Comparison of ENCODE assay signal across 21 cellular contexts in the genomic region with DNA sequence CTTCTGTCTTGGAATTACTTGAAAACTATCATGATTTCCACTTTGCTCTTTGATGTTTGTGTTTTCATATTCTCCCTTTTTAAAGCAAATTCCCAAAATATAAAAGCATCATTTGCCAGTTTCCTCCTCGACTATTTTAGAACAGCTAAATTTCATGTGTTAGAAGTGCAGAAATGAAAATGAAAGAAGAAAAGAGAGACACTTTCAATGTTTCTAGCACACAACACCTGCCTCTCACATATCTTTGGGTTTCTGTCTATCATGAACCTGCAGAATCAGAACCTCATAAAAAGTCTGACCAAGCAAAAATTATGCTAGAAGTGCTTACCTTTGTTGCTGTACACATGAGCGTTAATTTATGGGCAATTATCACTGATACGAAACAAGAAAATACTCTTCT. TPM values are rescaled to one million over a fixed set of nuclear protein-coding genes. Genes with fewer than 3 reads are reported as not detected.
DNase-seq lines count a peak whose midpoint lies in the region; ATAC-seq, FAIRE-seq and TF ChIP-seq lines count a peak whose summit lies in the region.
"Had no signal": no experiment of that assay in that cellular context is flagged by ENCODE, and none has a peak within 500 bp of the region (broad histone marks: within the 10 kb centered on the region; RNA-seq: fewer than 3 reads in every experiment).

No MANE protein-coding gene starts in this region.

- no peak overlapping the region for H3K18ac ChIP-seq in H1 (ENCODE audit: extremely low read depth, low read length)

- no peak overlapping the region for H2AFZ ChIP-seq in OCI-LY7 (ENCODE audit: low read length)
- H2AFZ ChIP-seq in H1 (ENCODE audit: low read length), result no peak overlapping the region

- H3K4me1 ChIP-seq in CD4-positive, CD25-positive, alpha-beta regulatory T cell (ENCODE audit: control insufficient read depth, insufficient read depth, low read length, poor library complexity, severe bottlenecking), result peaks cover 56% of the 10 kb centered on the region
- H3K4me1 ChIP-seq in OCI-LY7 (ENCODE audit: insufficient read depth, low read length, poor library complexity, severe bottlenecking) (peaks cover 41% of the 10 kb centered on the region), H1 (replicated peaks in 1 of 4; ENCODE audit: control insufficient read depth in 3 of 4, insufficient read depth in 4 of 4, low read length in 3 of 4) (peaks cover 8 to 45% (median 17%) of the 10 kb centered on the region in 4 experiments), A673 (ENCODE audit: insufficient read depth, low read length, poor library complexity, severe bottlenecking) (peaks cover 33% of the 10 kb centered on the region)

- ATAC-seq in CD4-positive, CD25-positive, alpha-beta regulatory T cell (ENCODE audit: low read depth in 2 of 2), result no peak
- ATAC-seq: PC-3 had no signal

- DNase-seq in CD4-positive, CD25-positive, alpha-beta regulatory T cell, result no peak
- peak; percentile 37 for DNase-seq in GM10266 (ENCODE audit: extremely low spot score)
- DNase-seq in OCI-LY7 (ENCODE audit: low spot score), result no peak
- no peak for DNase-seq in H1 (ENCODE audit: low read depth in 1 of 2, low spot score in 2 of 2)
- no peak for DNase-seq in RWPE1 (ENCODE audit: low spot score)
- no peak for DNase-seq in DMS114 treated with DMSO at 0.1 percent for 48 hours (lab: John Stamatoyannopoulos, UW; ENCODE audit: unreplicated experiment)
- DNase-seq in middle frontal gyrus (ENCODE audit: extremely low spot score, low spot score), result no peak
- DNase-seq in A673 (ENCODE audit: low spot score), result no peak
- DNase-seq: activated CD8-positive, alpha-beta memory T cell treated with anti-CD3 and anti-CD28 coated beads, Interleukin-2, amount 50 U/mL, for 4 hours; aorta; cortex of kidney; NCI-H1694 treated with DMSO at 0.1 percent for 48 hours; NCI-H510A; PC-3 had no signal

- H3K14ac ChIP-seq in H1 (ENCODE audit: insufficient read length), result no peak overlapping the region

- H3K36me3 ChIP-seq in CD4-positive, CD25-positive, alpha-beta regulatory T cell (ENCODE audit: control insufficient read depth, insufficient read depth, low read length), result no peaks in the 10 kb centered on the region
- H3K36me3 ChIP-seq in OCI-LY7 (ENCODE audit: insufficient read depth, low read length) (no peaks in the 10 kb centered on the region), H1 (ENCODE audit: control insufficient read depth in 2 of 4, insufficient read depth in 4 of 4, low read length in 3 of 4) (peaks cover 0 to 4% (median 0%) of the 10 kb centered on the region in 4 experiments; a peak in 1 of 8 replicates), A673 (ENCODE audit: insufficient read depth, low read length, poor library complexity, severe bottlenecking) (no peaks in the 10 kb centered on the region)
- H3K36me3 ChIP-seq: BLaER1 treated with 17β-estradiol and CSF1 and Interleukin-3, amounts not matched to agents 10 nM and 100 nM had no signal

- no peak overlapping the region for H3K56ac ChIP-seq in H1 (replicated peaks; ENCODE audit: insufficient read length, low read depth, low read length)

- H3K4me2 ChIP-seq in OCI-LY7 (ENCODE audit: low read length) (peak overlapping the region; percentile 92), H1 (ENCODE audit: insufficient read depth in 1 of 2, low read depth in 2 of 2, low read length in 2 of 2) (peak overlapping the region in 1 of 2 experiments; percentile 90; a peak in 1 of 4 replicates)

- H3K79me1 ChIP-seq in H1 (ENCODE audit: low read depth, low read length), result no peaks in the 10 kb centered on the region

- H3K4ac ChIP-seq in H1 (replicated peaks; ENCODE audit: insufficient read length, low read depth, low read length), result no peak overlapping the region

- peaks cover 0 to 14% (median 2%) of the 10 kb centered on the region in 7 donors for H3K9me3 Mint-ChIP-seq in CD4-positive, CD25-positive, alpha-beta regulatory T cell

- no peak overlapping the region for H2BK5ac ChIP-seq in H1 (ENCODE audit: low read depth, low read length)

- no peaks in the 10 kb centered on the region for H3K9me2 ChIP-seq in OCI-LY7 (ENCODE audit: insufficient read depth, low read length)

- H3K79me2 ChIP-seq in OCI-LY7 (ENCODE audit: insufficient read depth, low read depth, low read length), result no peaks in the 10 kb centered on the region
- H3K79me2 ChIP-seq in H1 (ENCODE audit: control insufficient read depth in 1 of 2, insufficient read depth in 2 of 2, low read length in 2 of 2), result no peaks in the 10 kb centered on the region

- TF ChIP-seq POLR2A in H1 (IDR thresholded peaks at IDR 0.05; ENCODE audit: control extremely low read depth in 1 of 2, low read depth in 2 of 2, low read length in 2 of 2), result no peak

- no peak for TF ChIP-seq EP300 in H1 (IDR thresholded peaks at IDR 0.05; ENCODE audit: borderline replicate concordance in 1 of 2, low read depth in 2 of 2, low read length in 2 of 2)

- H3K27me3 ChIP-seq in CD4-positive, CD25-positive, alpha-beta regulatory T cell (ENCODE audit: control insufficient read depth, insufficient read depth, low read length), result peaks cover 71% of the 10 kb centered on the region
- H3K27me3 ChIP-seq in H1 (replicated peaks in 1 of 4; ENCODE audit: control insufficient read depth in 3 of 4, extremely low read depth in 1 of 4, insufficient read depth in 3 of 4, low read length in 3 of 4) (peaks cover 87 to 100% (median 94%) of the 10 kb centered on the region in 4 experiments), A673 (replicated peaks; ENCODE audit: insufficient read depth, low read depth, low read length, poor library complexity) (peaks cover 97% of the 10 kb centered on the region)

- no peak overlapping the region for H3K27ac Mint-ChIP-seq in CD4-positive, CD25-positive, alpha-beta regulatory T cell

- H2AK5ac ChIP-seq in H1 (ENCODE audit: low read depth, low read length), result no peak overlapping the region

- CTCF ChIA-PET in OCI-LY7 (lab: Charles Lee; ENCODE audit: unreplicated experiment), result no interaction called here
- CTCF ChIA-PET in H1 (lab: Charles Lee; ENCODE audit: partially characterized antibody), result interaction anchor here (0.7 to 4.1 kb wide), 15 partner anchors 8 to 418 kb away, joined by 3 to 24 read pairs (median 3); no protein-coding TSS in a partner anchor
- CTCF ChIA-PET in RWPE1 (lab: Yijun Ruan, JAX), result no interaction called here
- CTCF ChIA-PET in A673 (lab: Charles Lee), result no interaction called here

- POLR2A ChIA-PET in OCI-LY7 (lab: Charles Lee), result interaction anchor here (1.5 kb wide), 1 partner anchor 361 kb away, joined by 3 read pairs; no protein-coding TSS in a partner anchor
- POLR2A ChIA-PET in H1 (lab: Charles Lee; ENCODE audit: partially characterized antibody), result no interaction called here
- POLR2A ChIA-PET in RWPE1 (lab: Yijun Ruan, JAX; ENCODE audit: low non-redundant PET), result no interaction called here
- POLR2A ChIA-PET in A673 (lab: Charles Lee; ENCODE audit: low non-redundant PET), result no interaction called here

- peaks cover 99% of the 10 kb centered on the region for H3K27me3 Mint-ChIP-seq in CD4-positive, CD25-positive, alpha-beta regulatory T cell

- no peak for TF ChIP-seq RAD21 in H1 (IDR thresholded peaks at IDR 0.05 in 1 of 2, conservative IDR thresholded peaks at IDR 0.05 in 1 of 2; ENCODE audit: low read depth in 2 of 2, low read length in 2 of 2)

- no peaks in the 10 kb centered on the region for H3K36me3 Mint-ChIP-seq in CD4-positive, CD25-positive, alpha-beta regulatory T cell

- TF ChIP-seq CTCF in GM10266 (IDR thresholded peaks at IDR 0.05; ENCODE audit: control insufficient read depth, insufficient read depth, low read depth, missing control alignments), result no peak
- TF ChIP-seq CTCF in OCI-LY7 (conservative IDR thresholded peaks at IDR 0.05; ENCODE audit: low read length), result no peak
- TF ChIP-seq CTCF in H1 (IDR thresholded peaks at IDR 0.05; ENCODE audit: control extremely low read depth in 1 of 3, insufficient read depth in 1 of 3, low read depth in 1 of 3, low read length in 3 of 3), result no peak
- TF ChIP-seq CTCF in RWPE1 (conservative IDR thresholded peaks at IDR 0.05; ENCODE audit: low read depth), result no peak
- TF ChIP-seq CTCF in A673 (conservative IDR thresholded peaks at IDR 0.05; ENCODE audit: low read depth, low read length), result no peak

- no peak overlapping the region for H4K91ac ChIP-seq in H1 (replicated peaks; ENCODE audit: insufficient read length, low read length)

- H2BK15ac ChIP-seq in H1 (ENCODE audit: low read length), result no peak overlapping the region

- H4K8ac ChIP-seq in H1 (ENCODE audit: extremely low read depth, insufficient read depth, low read length), result no peak overlapping the region

- peak; percentile 7 for FAIRE-seq in H1 (lab: Jason Lieb, UNC)
- FAIRE-seq: islet of Langerhans, urothelium cell line had no signal

- H3K27ac ChIP-seq in CD4-positive, CD25-positive, alpha-beta regulatory T cell (ENCODE audit: insufficient read depth, low read length, poor library complexity, severe bottlenecking), result no peak overlapping the region
- no peak overlapping the region for H3K27ac ChIP-seq in OCI-LY7 (ENCODE audit: low read depth, low read length, poor library complexity, severe bottlenecking)
- no peak overlapping the region for H3K27ac ChIP-seq in H1 (ENCODE audit: low read depth, low read length)
- H3K27ac ChIP-seq in RWPE1, result no peak overlapping the region
- H3K27ac ChIP-seq in A673 (ENCODE audit: low read depth, low read length, poor library complexity, severe bottlenecking), result no peak overlapping the region
- H3K27ac ChIP-seq: BLaER1 treated with 17β-estradiol and CSF1 and Interleukin-3, amounts not matched to agents 10 nM and 100 nM; skin epidermis; VCaP had no signal

- H2BK12ac ChIP-seq in H1 (ENCODE audit: low read depth, low read length), result no peak overlapping the region

- BruUV-seq in OCI-LY7 (replicated peaks; lab: Mats Ljungman, UMichigan) (no TSS peak), A673 (replicated peaks; lab: Mats Ljungman, UMichigan) (no TSS peak)

- H3K23ac ChIP-seq in H1 (ENCODE audit: insufficient read length), result no peak overlapping the region

- H2BK120ac ChIP-seq in H1 (replicated peaks; ENCODE audit: low read depth, low read length), result no peak overlapping the region

- peak overlapping the region; percentile 83 to 88 (median 84) for H3K4me3 Mint-ChIP-seq in CD4-positive, CD25-positive, alpha-beta regulatory T cell

- no peak overlapping the region for H2BK20ac ChIP-seq in H1 (ENCODE audit: low read length)

- 63% methylated on average over 3 of the region's 3 CpGs; no CpG with 5 or more reads in 1 of the 2 experiments for WGBS in H1 (ENCODE audit: extremely low coverage in 1 of 2, insufficient coverage in 1 of 2, insufficient read length in 1 of 2, insufficient replicate concordance in 2 of 2, low coverage in 1 of 2, low lambda C conversion rate in 2 of 2, missing lambda C conversion rate in 1 of 2), 2 experiments

- intact Hi-C loops in OCI-LY7 (cut with micrococcal nuclease; ENCODE audit: unreplicated experiment) (no loop called here), A673 (cut with micrococcal nuclease; ENCODE audit: unreplicated experiment) (no loop called here)

- peak overlapping the region; percentile 67 for H3K4me3 ChIP-seq in CD4-positive, CD25-positive, alpha-beta regulatory T cell (ENCODE audit: low read depth, low read length)
- H3K4me3 ChIP-seq in OCI-LY7 (ENCODE audit: low read depth, low read length, poor library complexity, severe bottlenecking) (no peak overlapping the region), H1 (ENCODE audit: extremely low read depth in 1 of 4, insufficient read depth in 2 of 4, low read depth in 3 of 4, low read length in 4 of 4) (peak overlapping the region in 1 of 4 experiments; percentile 59; a peak in 1 of 8 replicates), A673 (ENCODE audit: low read depth, low read length, poor library complexity, severe bottlenecking) (no peak overlapping the region)
- H3K4me3 ChIP-seq: skin epidermis had no signal

- H4K20me1 ChIP-seq in OCI-LY7 (ENCODE audit: insufficient read depth, low read length), result no peaks in the 10 kb centered on the region
- peaks cover 3 to 24% of the 10 kb centered on the region in 2 experiments for H4K20me1 ChIP-seq in H1 (replicated peaks in 1 of 2; ENCODE audit: control insufficient read depth in 1 of 2, insufficient read depth in 2 of 2, low read length in 2 of 2)

- H4K5ac ChIP-seq in H1 (ENCODE audit: insufficient read length, low read depth, low read length), result no peak overlapping the region

- peaks cover 8 to 19% of the 10 kb centered on the region in 2 experiments for H3K9me3 ChIP-seq in CD4-positive, CD25-positive, alpha-beta regulatory T cell (ENCODE audit: control insufficient read depth in 2 of 2, low read length in 2 of 2)
- no peaks in the 10 kb centered on the region for H3K9me3 ChIP-seq in OCI-LY7 (ENCODE audit: low read length)
- H3K9me3 ChIP-seq in H1 (ENCODE audit: insufficient read depth in 2 of 2, low read depth in 1 of 2, low read length in 1 of 2), result no peaks in the 10 kb centered on the region
- peaks cover 6% of the 10 kb centered on the region for H3K9me3 ChIP-seq in A673 (ENCODE audit: low read depth, low read length, poor library complexity, severe bottlenecking)

- peaks cover 23% of the 10 kb centered on the region for H3K23me2 ChIP-seq in H1 (ENCODE audit: low read depth, low read length)

- H3K9ac ChIP-seq in H1 (replicated peaks in 1 of 4; ENCODE audit: extremely low read depth in 1 of 4, low read depth in 3 of 4, low read length in 3 of 4), result no peak overlapping the region
- H3K9ac ChIP-seq: BLaER1 treated with 17β-estradiol and CSF1 and Interleukin-3, amounts not matched to agents 10 nM and 100 nM had no signal

- peaks cover 27 to 71% (median 42%) of the 10 kb centered on the region in 4 donors for H3K4me1 Mint-ChIP-seq in CD4-positive, CD25-positive, alpha-beta regulatory T cell

RNA-seq across cellular contexts. Expression of gene NEUROG2, which starts 1.9 kb away (rescaled TPM):
- total RNA-seq in CD4-positive, CD25-positive, alpha-beta regulatory T cell, result not detected
- not detected for polyA plus RNA-seq in CD4-positive, CD25-positive, alpha-beta regulatory T cell
- total RNA-seq in OCI-LY7 (2014; rRNA removed; shearing (Covaris generic)), result 0.06 TPM in 1 of 2 replicates, not detected in the other
- total RNA-seq in OCI-LY7 (2022) (not detected in 2 replicates), A673 (2021) (not detected in 2 replicates)
- not detected in 2 replicates for total RNA-seq in H1 (2021; fragmentation: NEBNext Ultra II Directional; extraction: Animal tissue kit (Norgen Biotek cat#: 25700))
- 0.03 TPM in 1 of 2 replicates, not detected in the other for polyA plus RNA-seq in H1 (2011; rRNA removed)
- polyA plus RNA-seq in H1 (2011; cell fraction: cytosol; rRNA removed), result 0.05 TPM
- polyA plus RNA-seq in H1 (2011; cell fraction: nucleus; rRNA removed), result not detected
- polyA plus RNA-seq in H1 (2012, experiment 1 of 2), result 0.09 TPM in 1 of 4 replicates, not detected in the others
- not detected for polyA plus RNA-seq in H1 (2012, experiment 2 of 2)
- 0.02 TPM for polyA plus RNA-seq in H1 (2013, experiment 1 of 2)
- 0.07 TPM for polyA plus RNA-seq in H1 (2013, experiment 2 of 2)
- polyA minus RNA-seq in H1 (2011; rRNA and poly(A)+ RNA removed), result not detected in 2 replicates
- polyA minus RNA-seq in H1 (2011; cell fraction: cytosol; rRNA and poly(A)+ RNA removed), result not detected
- polyA minus RNA-seq in H1 (2011; cell fraction: nucleus; rRNA and poly(A)+ RNA removed), result not detected
- total RNA-seq: aorta, glomerular endothelial cell, omental fat pad, PC-3 had no signal
- polyA plus RNA-seq: aorta had no signal
